24 cellular contexts compared by ENCODE assay signal in the genomic region with DNA sequence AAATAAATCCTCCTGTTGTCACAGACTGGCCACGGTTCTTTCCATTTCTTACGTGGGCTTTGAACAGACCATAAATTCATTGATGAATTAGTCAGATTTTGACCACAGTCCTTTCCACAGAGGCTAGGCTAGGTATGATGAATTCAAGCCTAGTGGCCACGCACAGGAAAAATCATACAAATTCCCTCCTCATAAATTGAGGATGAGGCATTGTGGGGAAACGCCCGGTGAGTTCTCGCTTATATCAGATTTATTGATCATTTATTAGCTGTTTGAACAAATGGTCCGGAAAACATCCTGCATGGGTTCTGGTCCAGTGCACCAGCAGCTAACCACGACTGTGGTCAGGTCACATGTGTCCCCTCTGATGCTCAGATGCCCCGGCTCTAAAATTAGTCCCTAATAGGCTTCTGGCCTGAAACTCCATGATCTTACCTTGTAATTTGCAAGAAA. TPM values are rescaled to one million over a fixed set of nuclear protein-coding genes. Genes with fewer than 3 reads are reported as not detected.
DNase-seq lines count a peak whose midpoint lies in the region; ATAC-seq, FAIRE-seq and TF ChIP-seq lines count a peak whose summit lies in the region.
"Had no signal": no experiment of that assay in that cellular context is flagged by ENCODE, and none has a peak within 500 bp of the region (broad histone marks: within the 10 kb centered on the region; RNA-seq: fewer than 3 reads in every experiment).

No MANE protein-coding gene starts in this region.

- in situ Hi-C loops in gastrocnemius medialis (cut with MboI; ENCODE audit: low sequenced_read_pairs in 4 of 4): loop anchor here in 2 of 4 donors (25.0 kb wide), 2 partner anchors 609 to 1159 kb away; no protein-coding TSS in a partner anchor

- H4K20me1 ChIP-seq in BLaER1: no peaks in the 10 kb centered on the region
- no peaks in the 10 kb centered on the region for H4K20me1 ChIP-seq in osteoblast (ENCODE audit: insufficient read depth, low read length)

- no peak overlapping the region for H3K4me3 Mint-ChIP-seq in WTC11

- no peaks in the 10 kb centered on the region for H3K9me3 Mint-ChIP-seq in WTC11

- CTCF ChIA-PET in WTC11 (lab: Charles Lee): no interaction called here

- H3K27ac ChIP-seq in BLaER1 (no peak overlapping the region), osteoblast (ENCODE audit: low read depth, low read length) (peak overlapping the region; percentile 40), gastrocnemius medialis (no peak overlapping the region)
- H3K27ac ChIP-seq: 22Rv1, SJCRH30 had no signal

- H3K9me3 ChIP-seq in BLaER1: no peaks in the 10 kb centered on the region
- no peaks in the 10 kb centered on the region for H3K9me3 ChIP-seq in osteoblast (ENCODE audit: low read depth, low read length)
- no peaks in the 10 kb centered on the region for H3K9me3 ChIP-seq in gastrocnemius medialis
- H3K9me3 ChIP-seq: MG63, SJCRH30 had no signal

- no peaks in the 10 kb centered on the region for H3K36me3 Mint-ChIP-seq in WTC11

- H3K36me3 ChIP-seq in BLaER1: no peaks in the 10 kb centered on the region
- no peaks in the 10 kb centered on the region for H3K36me3 ChIP-seq in osteoblast (ENCODE audit: insufficient read depth, low read length)
- no peaks in the 10 kb centered on the region for H3K36me3 ChIP-seq in gastrocnemius medialis
- H3K36me3 ChIP-seq: MG63, SJCRH30 had no signal

- peak overlapping the region; percentile 55 for H3K4me2 ChIP-seq in BLaER1
- H3K4me2 ChIP-seq in osteoblast (ENCODE audit: insufficient read depth, low read length): peak overlapping the region; percentile 60

- no peaks in the 10 kb centered on the region for H3K79me2 ChIP-seq in osteoblast (ENCODE audit: insufficient read depth, low read length)

- intact Hi-C loops in gastrocnemius medialis (cut with DNase I; ENCODE audit: low total_unique reads): no loop called here

- TF ChIP-seq CTCF in osteoblast (IDR thresholded peaks at IDR 0.05; ENCODE audit: extremely low read depth, low read depth, low read length): no peak
- TF ChIP-seq CTCF in gastrocnemius medialis (IDR thresholded peaks at IDR 0.05 in 4 of 5, conservative IDR thresholded peaks at IDR 0.05 in 1 of 5): no peak
- TF ChIP-seq CTCF in WTC11 (IDR thresholded peaks at IDR 0.05): no peak

- no peaks in the 10 kb centered on the region; the same call in 1 of the 2 replicates for H3K27me3 Mint-ChIP-seq in WTC11 (ENCODE audit: low read depth)

- TF ChIP-seq POLR2A in gastrocnemius medialis (IDR thresholded peaks at IDR 0.05): no peak

- peak; percentile 70 for FAIRE-seq in GM18507 (lab: Jason Lieb, UNC)
- FAIRE-seq: GM12891 had no signal

- no peak overlapping the region for H3K4me3 ChIP-seq in BLaER1
- no peak overlapping the region for H3K4me3 ChIP-seq in osteoblast (ENCODE audit: insufficient read depth, low read length)
- no peak overlapping the region for H3K4me3 ChIP-seq in gastrocnemius medialis
- H3K4me3 ChIP-seq: MG63, SJCRH30 had no signal

- H3K9ac ChIP-seq in BLaER1: no peak overlapping the region

- ATAC-seq in HG02981 (IDR thresholded peaks at IDR 0.05; ENCODE audit: unreplicated experiment) (peak; percentile 54), gastrocnemius medialis (no peak), HG03520 (IDR thresholded peaks at IDR 0.05; ENCODE audit: unreplicated experiment) (no peak), WTC11 (no peak)
- ATAC-seq: Panc1 had no signal

- no peak overlapping the region for H2AFZ ChIP-seq in osteoblast (ENCODE audit: low read length)

- POLR2A ChIA-PET in WTC11 (lab: Charles Lee): no interaction called here

- DNase-seq in GM18507 (ENCODE audit: extremely low spot score, insufficient read length, low read depth) (no peak), osteoblast (ENCODE audit: insufficient read length, low spot score, missing footprints) (peak; percentile 80), gastrocnemius medialis (no peak), NCI-H146 (lab: John Stamatoyannopoulos, UW) (no peak), WTC11 (ENCODE audit: low spot score) (no peak)
- DNase-seq: AML-193, DND-41, GDM1, GOT3, Kasumi-1, MG63, NCI-H1048, NCI-H1436 treated with DMSO at 0.1 percent for 48 hours, NCI-H2029 treated with DMSO at 0.1 percent for 48 hours, NCI-H2171, NCI-H446, NCI-H69, SJCRH30 had no signal

- no peak overlapping the region for H3K27ac Mint-ChIP-seq in WTC11

- H3K27me3 ChIP-seq in BLaER1: no peaks in the 10 kb centered on the region
- no peaks in the 10 kb centered on the region for H3K27me3 ChIP-seq in osteoblast (ENCODE audit: insufficient read depth, low read length)
- no peaks in the 10 kb centered on the region for H3K27me3 ChIP-seq in gastrocnemius medialis
- H3K27me3 ChIP-seq: MG63, SJCRH30 had no signal

- peaks cover 31% of the 10 kb centered on the region for H3K4me1 Mint-ChIP-seq in WTC11

- peaks cover 51% of the 10 kb centered on the region for H3K4me1 ChIP-seq in BLaER1
- H3K4me1 ChIP-seq in osteoblast (ENCODE audit: insufficient read depth, low read length): peaks cover 38% of the 10 kb centered on the region
- H3K4me1 ChIP-seq in gastrocnemius medialis: peaks cover 5 to 6% of the 10 kb centered on the region in 2 donors
- H3K4me1 ChIP-seq: SJCRH30 had no signal

TF ChIP-seq in WTC11, 78 proteins besides CTCF, POLR2A, EP300 and RAD21 (continues in another document):
- TF ChIP-seq, protein P1, sequence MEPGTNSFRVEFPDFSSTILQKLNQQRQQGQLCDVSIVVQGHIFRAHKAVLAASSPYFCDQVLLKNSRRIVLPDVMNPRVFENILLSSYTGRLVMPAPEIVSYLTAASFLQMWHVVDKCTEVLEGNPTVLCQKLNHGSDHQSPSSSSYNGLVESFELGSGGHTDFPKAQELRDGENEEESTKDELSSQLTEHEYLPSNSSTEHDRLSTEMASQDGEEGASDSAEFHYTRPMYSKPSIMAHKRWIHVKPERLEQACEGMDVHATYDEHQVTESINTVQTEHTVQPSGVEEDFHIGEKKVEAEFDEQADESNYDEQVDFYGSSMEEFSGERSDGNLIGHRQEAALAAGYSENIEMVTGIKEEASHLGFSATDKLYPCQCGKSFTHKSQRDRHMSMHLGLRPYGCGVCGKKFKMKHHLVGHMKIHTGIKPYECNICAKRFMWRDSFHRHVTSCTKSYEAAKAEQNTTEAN (CRISPR knock-in tag; IDR thresholded peaks at IDR 0.05): no peak
- TF ChIP-seq ZNF263 (CRISPR knock-in tag; IDR thresholded peaks at IDR 0.05; ENCODE audit: low read depth): no peak
- TF ChIP-seq, protein P2, sequence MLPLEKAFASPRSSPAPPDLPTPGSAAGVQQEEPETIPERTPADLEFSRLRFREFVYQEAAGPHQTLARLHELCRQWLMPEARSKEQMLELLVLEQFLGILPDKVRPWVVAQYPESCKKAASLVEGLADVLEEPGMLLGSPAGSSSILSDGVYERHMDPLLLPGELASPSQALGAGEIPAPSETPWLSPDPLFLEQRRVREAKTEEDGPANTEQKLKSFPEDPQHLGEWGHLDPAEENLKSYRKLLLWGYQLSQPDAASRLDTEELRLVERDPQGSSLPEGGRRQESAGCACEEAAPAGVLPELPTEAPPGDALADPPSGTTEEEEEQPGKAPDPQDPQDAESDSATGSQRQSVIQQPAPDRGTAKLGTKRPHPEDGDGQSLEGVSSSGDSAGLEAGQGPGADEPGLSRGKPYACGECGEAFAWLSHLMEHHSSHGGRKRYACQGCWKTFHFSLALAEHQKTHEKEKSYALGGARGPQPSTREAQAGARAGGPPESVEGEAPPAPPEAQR (CRISPR knock-in tag; IDR thresholded peaks at IDR 0.05): no peak
- no peak for TF ChIP-seq NR1H2 (CRISPR knock-in tag; IDR thresholded peaks at IDR 0.05)
- TF ChIP-seq, protein P3, sequence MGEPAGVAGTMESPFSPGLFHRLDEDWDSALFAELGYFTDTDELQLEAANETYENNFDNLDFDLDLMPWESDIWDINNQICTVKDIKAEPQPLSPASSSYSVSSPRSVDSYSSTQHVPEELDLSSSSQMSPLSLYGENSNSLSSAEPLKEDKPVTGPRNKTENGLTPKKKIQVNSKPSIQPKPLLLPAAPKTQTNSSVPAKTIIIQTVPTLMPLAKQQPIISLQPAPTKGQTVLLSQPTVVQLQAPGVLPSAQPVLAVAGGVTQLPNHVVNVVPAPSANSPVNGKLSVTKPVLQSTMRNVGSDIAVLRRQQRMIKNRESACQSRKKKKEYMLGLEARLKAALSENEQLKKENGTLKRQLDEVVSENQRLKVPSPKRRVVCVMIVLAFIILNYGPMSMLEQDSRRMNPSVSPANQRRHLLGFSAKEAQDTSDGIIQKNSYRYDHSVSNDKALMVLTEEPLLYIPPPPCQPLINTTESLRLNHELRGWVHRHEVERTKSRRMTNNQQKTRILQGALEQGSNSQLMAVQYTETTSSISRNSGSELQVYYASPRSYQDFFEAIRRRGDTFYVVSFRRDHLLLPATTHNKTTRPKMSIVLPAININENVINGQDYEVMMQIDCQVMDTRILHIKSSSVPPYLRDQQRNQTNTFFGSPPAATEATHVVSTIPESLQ (CRISPR knock-in tag; IDR thresholded peaks at IDR 0.05): no peak
- TF ChIP-seq TCF7 (CRISPR knock-in tag; IDR thresholded peaks at IDR 0.05; ENCODE audit: low read depth): no peak
- TF ChIP-seq, protein P4, sequence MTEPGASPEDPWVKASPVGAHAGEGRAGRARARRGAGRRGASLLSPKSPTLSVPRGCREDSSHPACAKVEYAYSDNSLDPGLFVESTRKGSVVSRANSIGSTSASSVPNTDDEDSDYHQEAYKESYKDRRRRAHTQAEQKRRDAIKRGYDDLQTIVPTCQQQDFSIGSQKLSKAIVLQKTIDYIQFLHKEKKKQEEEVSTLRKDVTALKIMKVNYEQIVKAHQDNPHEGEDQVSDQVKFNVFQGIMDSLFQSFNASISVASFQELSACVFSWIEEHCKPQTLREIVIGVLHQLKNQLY (CRISPR knock-in tag; IDR thresholded peaks at IDR 0.05): no peak
- TF ChIP-seq ZNF121 (CRISPR knock-in tag; IDR thresholded peaks at IDR 0.05): no peak
- TF ChIP-seq ESRRA (CRISPR knock-in tag; IDR thresholded peaks at IDR 0.05; ENCODE audit: borderline replicate concordance): no peak
- TF ChIP-seq SMAD4 (CRISPR knock-in tag; IDR thresholded peaks at IDR 0.05): no peak

RNA-seq across cellular contexts. Expression of a gene that starts 31.4 kb away (rescaled TPM):
- total RNA-seq in osteoblast (39.4 and 41.0 TPM in 2 replicates), gastrocnemius medialis (1 to 10 TPM in 3 of 4 donors, under 1 TPM in 1; 0.92 to 3.9 (median 2.0) TPM), WTC11 (2021) (6.1 to 10.7 TPM (median 7.2 TPM) in 3 replicates)
